2 cellular contexts compared by ENCODE assay signal in the genomic region with DNA sequence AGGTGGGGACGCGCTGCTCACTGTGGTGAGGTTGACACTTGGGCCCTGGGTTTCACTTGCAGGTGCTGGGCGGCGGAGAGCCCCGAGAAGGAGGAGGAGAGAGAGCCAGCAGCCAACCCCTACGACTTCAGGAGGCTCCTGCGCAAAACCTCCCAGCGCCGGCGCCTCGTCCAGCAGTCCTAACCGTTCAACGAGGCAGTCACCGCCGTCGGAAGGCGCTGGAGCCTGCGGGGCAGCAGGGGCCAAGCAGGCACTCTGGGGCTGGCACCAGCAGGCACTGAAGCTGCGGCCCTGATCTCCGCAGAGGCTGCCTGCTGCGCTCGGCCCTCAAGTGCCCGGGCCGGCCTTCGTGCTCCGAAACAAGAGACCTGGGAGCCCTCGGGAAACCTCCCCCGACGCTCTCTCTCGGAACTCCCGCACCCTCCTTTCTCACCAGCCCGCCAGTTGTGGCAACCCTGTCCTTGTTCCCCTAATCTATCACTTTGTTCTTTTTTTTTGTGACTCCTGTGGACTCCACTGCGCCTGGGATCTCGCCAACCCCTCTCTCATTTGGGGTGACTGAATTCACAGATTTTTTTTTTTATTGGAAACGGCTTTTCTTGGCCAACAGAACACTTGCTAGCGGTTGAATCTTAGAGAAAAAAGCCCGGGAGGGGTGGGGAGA.
A peak's percentile ranks its signal among the peaks of the same experiment; 100 is the strongest.
TF ChIP-seq lines count a peak whose summit lies in the region.

No MANE protein-coding gene starts in this region.

TF ChIP-seq in GM23338, 12 proteins besides CTCF, POLR2A, EP300 and RAD21 (continues in another document):
- TF ChIP-seq POLR2AphosphoS5 (IDR thresholded peaks at IDR 0.05; ENCODE audit: low read depth) (no peak), STAT1 (IDR thresholded peaks at IDR 0.05; ENCODE audit: unreplicated experiment) (no peak), JUNB (IDR thresholded peaks at IDR 0.05; ENCODE audit: unreplicated experiment) (no peak), ZNF331 (CRISPR knock-in tag; IDR thresholded peaks at IDR 0.05; ENCODE audit: low read depth) (no peak), EZH2 (IDR thresholded peaks at IDR 0.05; ENCODE audit: low read depth, unreplicated experiment) (peak; percentile 88), CREB1 (CRISPR knock-in tag; IDR thresholded peaks at IDR 0.05; ENCODE audit: low read depth) (no peak)
- TF ChIP-seq, protein P1, sequence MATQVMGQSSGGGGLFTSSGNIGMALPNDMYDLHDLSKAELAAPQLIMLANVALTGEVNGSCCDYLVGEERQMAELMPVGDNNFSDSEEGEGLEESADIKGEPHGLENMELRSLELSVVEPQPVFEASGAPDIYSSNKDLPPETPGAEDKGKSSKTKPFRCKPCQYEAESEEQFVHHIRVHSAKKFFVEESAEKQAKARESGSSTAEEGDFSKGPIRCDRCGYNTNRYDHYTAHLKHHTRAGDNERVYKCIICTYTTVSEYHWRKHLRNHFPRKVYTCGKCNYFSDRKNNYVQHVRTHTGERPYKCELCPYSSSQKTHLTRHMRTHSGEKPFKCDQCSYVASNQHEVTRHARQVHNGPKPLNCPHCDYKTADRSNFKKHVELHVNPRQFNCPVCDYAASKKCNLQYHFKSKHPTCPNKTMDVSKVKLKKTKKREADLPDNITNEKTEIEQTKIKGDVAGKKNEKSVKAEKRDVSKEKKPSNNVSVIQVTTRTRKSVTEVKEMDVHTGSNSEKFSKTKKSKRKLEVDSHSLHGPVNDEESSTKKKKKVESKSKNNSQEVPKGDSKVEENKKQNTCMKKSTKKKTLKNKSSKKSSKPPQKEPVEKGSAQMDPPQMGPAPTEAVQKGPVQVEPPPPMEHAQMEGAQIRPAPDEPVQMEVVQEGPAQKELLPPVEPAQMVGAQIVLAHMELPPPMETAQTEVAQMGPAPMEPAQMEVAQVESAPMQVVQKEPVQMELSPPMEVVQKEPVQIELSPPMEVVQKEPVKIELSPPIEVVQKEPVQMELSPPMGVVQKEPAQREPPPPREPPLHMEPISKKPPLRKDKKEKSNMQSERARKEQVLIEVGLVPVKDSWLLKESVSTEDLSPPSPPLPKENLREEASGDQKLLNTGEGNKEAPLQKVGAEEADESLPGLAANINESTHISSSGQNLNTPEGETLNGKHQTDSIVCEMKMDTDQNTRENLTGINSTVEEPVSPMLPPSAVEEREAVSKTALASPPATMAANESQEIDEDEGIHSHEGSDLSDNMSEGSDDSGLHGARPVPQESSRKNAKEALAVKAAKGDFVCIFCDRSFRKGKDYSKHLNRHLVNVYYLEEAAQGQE (IDR thresholded peaks at IDR 0.05; ENCODE audit: unreplicated experiment): no peak
- TF ChIP-seq, protein P2, sequence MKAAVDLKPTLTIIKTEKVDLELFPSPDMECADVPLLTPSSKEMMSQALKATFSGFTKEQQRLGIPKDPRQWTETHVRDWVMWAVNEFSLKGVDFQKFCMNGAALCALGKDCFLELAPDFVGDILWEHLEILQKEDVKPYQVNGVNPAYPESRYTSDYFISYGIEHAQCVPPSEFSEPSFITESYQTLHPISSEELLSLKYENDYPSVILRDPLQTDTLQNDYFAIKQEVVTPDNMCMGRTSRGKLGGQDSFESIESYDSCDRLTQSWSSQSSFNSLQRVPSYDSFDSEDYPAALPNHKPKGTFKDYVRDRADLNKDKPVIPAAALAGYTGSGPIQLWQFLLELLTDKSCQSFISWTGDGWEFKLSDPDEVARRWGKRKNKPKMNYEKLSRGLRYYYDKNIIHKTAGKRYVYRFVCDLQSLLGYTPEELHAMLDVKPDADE (IDR thresholded peaks at IDR 0.05): no peak

TF ChIP-seq in WTC11, 78 proteins besides CTCF, POLR2A, EP300 and RAD21:
- no peak for TF ChIP-seq PRRX2 (CRISPR knock-in tag; IDR thresholded peaks at IDR 0.05)
- TF ChIP-seq, protein P3, sequence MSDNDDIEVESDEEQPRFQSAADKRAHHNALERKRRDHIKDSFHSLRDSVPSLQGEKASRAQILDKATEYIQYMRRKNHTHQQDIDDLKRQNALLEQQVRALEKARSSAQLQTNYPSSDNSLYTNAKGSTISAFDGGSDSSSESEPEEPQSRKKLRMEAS (CRISPR knock-in tag; IDR thresholded peaks at IDR 0.05): peak; percentile 54; the same call in 1 of the 2 replicates
- TF ChIP-seq, protein P4, sequence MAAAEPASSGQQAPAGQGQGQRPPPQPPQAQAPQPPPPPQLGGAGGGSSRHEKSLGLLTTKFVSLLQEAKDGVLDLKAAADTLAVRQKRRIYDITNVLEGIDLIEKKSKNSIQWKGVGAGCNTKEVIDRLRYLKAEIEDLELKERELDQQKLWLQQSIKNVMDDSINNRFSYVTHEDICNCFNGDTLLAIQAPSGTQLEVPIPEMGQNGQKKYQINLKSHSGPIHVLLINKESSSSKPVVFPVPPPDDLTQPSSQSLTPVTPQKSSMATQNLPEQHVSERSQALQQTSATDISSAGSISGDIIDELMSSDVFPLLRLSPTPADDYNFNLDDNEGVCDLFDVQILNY (CRISPR knock-in tag; IDR thresholded peaks at IDR 0.05): no peak
